Comparison of ENCODE assay signal across 35 cellular contexts in genomic region chr7:96728139-96728538, GRCh38.
"Had no signal": no experiment of that assay in that cellular context is flagged by ENCODE, and none has a peak within 500 bp of the region (broad histone marks: within the 10 kb centered on the region; RNA-seq: fewer than 3 reads in every experiment).

No MANE protein-coding gene starts in this region.

- H3K4me1 Mint-ChIP-seq: activated naive CD4-positive, alpha-beta T cell treated with anti-CD3 and anti-CD28 coated beads, Interleukin-2, amount 50 U/mL, for 24 hours; activated naive CD8-positive, alpha-beta T cell treated with anti-CD3 and anti-CD28 coated beads, Interleukin-2, amount 50 U/mL, for 24 hours; activated T-helper 17 cell treated with anti-CD3 and anti-CD28 coated beads, Interleukin-2, amount 50 U/mL, for 72 hours; central memory CD8-positive, alpha-beta T cell; endodermal cell; immature natural killer cell; memory B cell; naive thymus-derived CD8-positive, alpha-beta T cell; neural crest cell; stimulated activated memory B cell treated with anti-CD40 and anti-IgM and Interleukin-4, amounts not matched to agents 10 μg/mL and 1 μg/mL and 100 μg/mL, for 72 hours had no signal

- H3K9me3 Mint-ChIP-seq: activated CD8-positive, alpha-beta T cell treated with anti-CD3 and anti-CD28 coated beads for 36 hours; activated naive CD4-positive, alpha-beta T cell treated with anti-CD3 and anti-CD28 coated beads, Interleukin-2, amount 50 U/mL, for 24 hours; activated naive CD8-positive, alpha-beta T cell treated with anti-CD3 and anti-CD28 coated beads, Interleukin-2, amount 50 U/mL, for 24 hours; activated T-cell treated with anti-CD3 and anti-CD28 coated beads, Interleukin-2, amount 50 U/mL, for 4 hours; activated T-helper 17 cell treated with anti-CD3 and anti-CD28 coated beads, Interleukin-2, amount 50 U/mL, for 72 hours; central memory CD8-positive, alpha-beta T cell; dendritic cell treated with granulocyte-macrophage colony-stimulating factor and Interleukin-4, amounts not matched to agents 40 ng/mL and 50 ng/mL, for 4 days; endodermal cell; memory B cell; naive thymus-derived CD8-positive, alpha-beta T cell; neural crest cell; stimulated activated memory B cell treated with anti-CD40 and anti-IgM and Interleukin-4, amounts not matched to agents 10 μg/mL and 1 μg/mL and 100 μg/mL, for 72 hours; T-helper 1 cell treated with Interleukin-12 subunit alpha and Interleukin-12 subunit beta and Interleukin-4 antibody, amounts not matched to agents 30 μg/mL and 1 μg/mL, for 36 hours had no signal

- H3K36me3 ChIP-seq: breast epithelium, sigmoid colon, stomach, thyroid gland, upper lobe of right lung, WERI-Rb-1 had no signal

- H3K4me1 ChIP-seq: breast epithelium, parathyroid adenoma, psoas muscle, sigmoid colon, stomach, thyroid gland, upper lobe of right lung had no signal

- H3K27me3 ChIP-seq: breast epithelium, sigmoid colon, thyroid gland, upper lobe of right lung had no signal

- H3K27ac Mint-ChIP-seq: activated CD8-positive, alpha-beta T cell treated with anti-CD3 and anti-CD28 coated beads for 36 hours; activated naive CD4-positive, alpha-beta T cell treated with anti-CD3 and anti-CD28 coated beads, Interleukin-2, amount 50 U/mL, for 24 hours; activated naive CD8-positive, alpha-beta T cell treated with anti-CD3 and anti-CD28 coated beads, Interleukin-2, amount 50 U/mL, for 24 hours; activated T-helper 17 cell treated with anti-CD3 and anti-CD28 coated beads, Interleukin-2, amount 50 U/mL, for 72 hours; dendritic cell treated with granulocyte-macrophage colony-stimulating factor and Interleukin-4, amounts not matched to agents 40 ng/mL and 50 ng/mL, for 4 days; endodermal cell; immature natural killer cell; memory B cell; naive thymus-derived CD8-positive, alpha-beta T cell; stimulated activated memory B cell treated with anti-CD40 and anti-IgM and Interleukin-4, amounts not matched to agents 10 μg/mL and 1 μg/mL and 100 μg/mL, for 72 hours; T-helper 1 cell treated with Interleukin-12 subunit alpha and Interleukin-12 subunit beta and Interleukin-4 antibody, amounts not matched to agents 30 μg/mL and 1 μg/mL, for 36 hours had no signal

- H3K27ac ChIP-seq: breast epithelium, parathyroid adenoma, psoas muscle, sigmoid colon, stomach, thyroid gland, upper lobe of right lung, WERI-Rb-1 had no signal

- H3K36me3 Mint-ChIP-seq: activated naive CD4-positive, alpha-beta T cell treated with anti-CD3 and anti-CD28 coated beads, Interleukin-2, amount 50 U/mL, for 24 hours; immature natural killer cell; memory B cell; naive thymus-derived CD8-positive, alpha-beta T cell; stimulated activated memory B cell treated with anti-CD40 and anti-IgM and Interleukin-4, amounts not matched to agents 10 μg/mL and 1 μg/mL and 100 μg/mL, for 72 hours had no signal

- H3K4me3 ChIP-seq: breast epithelium, psoas muscle, sigmoid colon, stomach, thyroid gland, upper lobe of right lung had no signal

- H2AFZ ChIP-seq: parathyroid adenoma had no signal

- H3K27me3 Mint-ChIP-seq: memory B cell had no signal

- H3K9me3 ChIP-seq: breast epithelium, psoas muscle, sigmoid colon, stomach, thyroid gland, upper lobe of right lung had no signal

- H3K9ac ChIP-seq: parathyroid adenoma had no signal

- DNase-seq: activated CD4-positive, alpha-beta T cell treated with anti-CD3 and anti-CD28 coated beads, Interleukin-2, amount 50 U/mL, for 1 hour; activated CD4-positive, CD25-positive, alpha-beta regulatory T cell treated with anti-CD3 and anti-CD28 coated beads, Interleukin-2, amount 50 U/mL, for 72 hours; activated CD8-positive, alpha-beta T cell treated with anti-CD3 and anti-CD28 coated beads for 36 hours; activated gamma-delta T cell treated with Interleukin-2 at 50 U/mL for 16 hours; activated naive CD8-positive, alpha-beta T cell treated with anti-CD3 and anti-CD28 coated beads, Interleukin-2, amount 50 U/mL, for 24 hours; activated T-cell treated with anti-CD3 and anti-CD28 coated beads, Interleukin-2, amount 50 U/mL, for 4 hours; amygdala; endodermal cell; head of caudate nucleus; hypothalamus; immature natural killer cell; naive thymus-derived CD8-positive, alpha-beta T cell; occipital lobe; psoas muscle; sigmoid colon; small intestine; stimulated activated CD4-positive, alpha-beta T cell treated with anti-CD3 and anti-CD28 coated beads, Interleukin-1b, Interleukin-23, amount 100 ng/mL, for 48 hours; stimulated activated CD4-positive, alpha-beta T cell treated with anti-CD3 and anti-CD28 coated beads, Interleukin-4, amount 100 ng/mL, for 4 hours; stimulated activated CD8-positive, alpha-beta memory T cell treated with anti-CD3 and anti-CD28 coated beads, Interleukin-4, amount 100 ng/mL, for 48 hours; stomach; SW 1271; T-helper 9 cell; thyroid gland; upper lobe of right lung; WERI-Rb-1 had no signal

- H3K79me2 ChIP-seq: parathyroid adenoma had no signal

- H3K4me3 Mint-ChIP-seq: activated CD8-positive, alpha-beta T cell treated with anti-CD3 and anti-CD28 coated beads for 36 hours; activated naive CD4-positive, alpha-beta T cell treated with anti-CD3 and anti-CD28 coated beads, Interleukin-2, amount 50 U/mL, for 24 hours; activated naive CD8-positive, alpha-beta T cell treated with anti-CD3 and anti-CD28 coated beads, Interleukin-2, amount 50 U/mL, for 24 hours; activated T-cell treated with anti-CD3 and anti-CD28 coated beads, Interleukin-2, amount 50 U/mL, for 4 hours; activated T-helper 17 cell treated with anti-CD3 and anti-CD28 coated beads, Interleukin-2, amount 50 U/mL, for 72 hours; central memory CD8-positive, alpha-beta T cell; dendritic cell treated with granulocyte-macrophage colony-stimulating factor and Interleukin-4, amounts not matched to agents 40 ng/mL and 50 ng/mL, for 4 days; endodermal cell; immature natural killer cell; memory B cell; naive thymus-derived CD8-positive, alpha-beta T cell; neural crest cell; stimulated activated memory B cell treated with anti-CD40 and anti-IgM and Interleukin-4, amounts not matched to agents 10 μg/mL and 1 μg/mL and 100 μg/mL, for 72 hours; T-helper 1 cell treated with Interleukin-12 subunit alpha and Interleukin-12 subunit beta and Interleukin-4 antibody, amounts not matched to agents 30 μg/mL and 1 μg/mL, for 36 hours had no signal
